In genomic region chr14:58789106-58789505, GRCh38 we compare ENCODE assay signal across 16 cellular contexts.
"Had no signal": no experiment of that assay in that cellular context is flagged by ENCODE, and none has a peak within 500 bp of the region (broad histone marks: within the 10 kb centered on the region; RNA-seq: fewer than 3 reads in every experiment).

No MANE protein-coding gene starts in this region.

- H3K27me3 ChIP-seq: body of pancreas, pancreas, right lobe of liver had no signal

- DNase-seq: activated CD4-positive, alpha-beta memory T cell treated with anti-CD3 and anti-CD28 coated beads for 36 hours; activated CD4-positive, alpha-beta T cell treated with anti-CD3 and anti-CD28 coated beads for 36 hours; activated naive CD4-positive, alpha-beta T cell; activated naive CD8-positive, alpha-beta T cell treated with anti-CD3 and anti-CD28 coated beads for 36 hours; body of pancreas; cortex of kidney; effector CD8-positive, alpha-beta T cell; kidney; left ventricle myocardium superior; pancreas; right lobe of liver; stimulated activated CD4-positive, alpha-beta T cell treated with anti-CD3 and anti-CD28 coated beads, Interleukin-4, amount 100 ng/mL, for 24 hours; SW 1271; WERI-Rb-1 had no signal

- H3K27ac ChIP-seq: body of pancreas, pancreas, right lobe of liver, WERI-Rb-1 had no signal

- ATAC-seq: activated CD4-positive, alpha-beta T cell treated with anti-CD3 and anti-CD28 coated beads for 36 hours; body of pancreas; left ventricle myocardium superior; pancreas; right lobe of liver; stimulated activated effector memory CD8-positive, alpha-beta T cell treated with anti-CD3 and anti-CD28 coated beads, Interleukin-12 subunit alpha, Interleukin-12 subunit beta, amount 100 ng/mL, for 72 hours had no signal

- FAIRE-seq: endothelial cell of umbilical vein, kidney, pancreas had no signal
